ENCODE assay signal across 11 cellular contexts in the genomic region with DNA sequence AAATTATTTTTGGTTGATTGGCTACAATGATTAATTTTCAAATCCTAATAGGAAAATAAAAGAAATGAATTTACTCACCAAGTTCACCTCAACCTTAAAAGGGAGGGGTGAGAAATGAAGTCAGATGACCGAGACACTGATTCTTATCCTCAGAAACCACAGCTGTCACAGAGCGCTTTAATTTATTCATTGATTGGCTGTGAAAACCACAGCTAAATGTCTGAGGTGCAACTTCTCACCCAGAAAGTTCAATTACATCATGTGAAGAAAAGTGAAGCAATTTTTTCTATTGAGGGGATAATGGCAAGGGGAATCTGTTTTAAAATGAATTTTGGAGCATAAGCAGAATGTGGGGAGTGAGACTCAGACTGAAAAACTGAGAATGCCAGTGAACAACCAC.
DNase-seq lines count a peak whose midpoint lies in the region; ATAC-seq and TF ChIP-seq lines count a peak whose summit lies in the region.
"Had no signal": no experiment of that assay in that cellular context is flagged by ENCODE, and none has a peak within 500 bp of the region (broad histone marks: within the 10 kb centered on the region; RNA-seq: fewer than 3 reads in every experiment).

No MANE protein-coding gene starts in this region.

- ATAC-seq in GM21786 (IDR thresholded peaks at IDR 0.05; ENCODE audit: unreplicated experiment) = peak; percentile 81
- ATAC-seq: naive thymus-derived CD4-positive, alpha-beta T cell had no signal

- no peak for TF ChIP-seq CTCF in GM12865 (IDR thresholded peaks at IDR 0.05; ENCODE audit: insufficient read depth, low read depth, low read length, missing control alignments)

- no peak overlapping the region for H3K23ac ChIP-seq in mesenchymal stem cell (ENCODE audit: low read length in 2 of 2)

- peaks cover 2% of the 10 kb centered on the region for H3K4me1 ChIP-seq in mesenchymal stem cell (ENCODE audit: control insufficient read depth, insufficient read depth, low read depth, low read length)

- DNase-seq in GM12865 (ENCODE audit: low read depth) = peak; percentile 57
- DNase-seq in OCI-M1 (lab: John Stamatoyannopoulos, UW) = peak; percentile 76
- peak; percentile 44 for DNase-seq in mesenchymal stem cell
- DNase-seq in SIG-M5 (lab: John Stamatoyannopoulos, UW) = no peak
- no peak for DNase-seq in stimulated activated CD4-positive, alpha-beta T cell treated with anti-CD3 and anti-CD28 coated beads, Interleukin-12 subunit alpha, Interleukin-12 subunit beta, amount 100 ng/mL, for 4 hours
- no peak for DNase-seq in MG63
- DNase-seq in foreskin melanocyte = no peak
- DNase-seq: naive thymus-derived CD4-positive, alpha-beta T cell; NCI-H526 treated with DMSO at 0.1 percent for 48 hours; stimulated activated naive CD4-positive, alpha-beta T cell treated with Interleukin-2 at 50 U/mL for 16 hours had no signal

- H3K79me1 ChIP-seq in mesenchymal stem cell (replicated peaks; ENCODE audit: low read length, poor library complexity, severe bottlenecking) = no peaks in the 10 kb centered on the region

- H3K36me3 ChIP-seq in mesenchymal stem cell (ENCODE audit: control insufficient read depth in 1 of 2, insufficient read depth in 2 of 2, low read depth in 1 of 2, low read length in 2 of 2) (no peaks in the 10 kb centered on the region), MG63 (no peaks in the 10 kb centered on the region)

- no peak overlapping the region for H2BK120ac ChIP-seq in mesenchymal stem cell (ENCODE audit: low read depth, low read length)

- no peak overlapping the region for H4K91ac ChIP-seq in mesenchymal stem cell (ENCODE audit: low read length)

- H2BK15ac ChIP-seq in mesenchymal stem cell (ENCODE audit: low read depth, poor library complexity, severe bottlenecking) = no peak overlapping the region

- H3K9me3 ChIP-seq in mesenchymal stem cell (ENCODE audit: control insufficient read depth, low read length) = no peaks in the 10 kb centered on the region
- H3K9me3 ChIP-seq in MG63 = no peaks in the 10 kb centered on the region

- H3K18ac ChIP-seq in mesenchymal stem cell (ENCODE audit: low read depth in 1 of 2, low read length in 2 of 2) = peak overlapping the region in 1 of 2 experiments; percentile 2

- H3K4me3 ChIP-seq in GM12865 (ENCODE audit: low read depth, low read length) = no peak overlapping the region
- H3K4me3 ChIP-seq in mesenchymal stem cell (ENCODE audit: insufficient read depth in 1 of 2, low read depth in 1 of 2, low read length in 2 of 2) = peak overlapping the region in 1 of 2 experiments; percentile 29
- no peak overlapping the region for H3K4me3 ChIP-seq in MG63

- H3K14ac ChIP-seq in mesenchymal stem cell (ENCODE audit: low read length in 2 of 2) = no peak overlapping the region

- no peak overlapping the region for H3K27ac ChIP-seq in mesenchymal stem cell (ENCODE audit: low read length, poor library complexity, severe bottlenecking)

- no peak overlapping the region for H2BK12ac ChIP-seq in mesenchymal stem cell (ENCODE audit: low read length in 2 of 2)

- H3K9ac ChIP-seq in mesenchymal stem cell (ENCODE audit: low read length) = peak overlapping the region; percentile 55

- no peak overlapping the region for H4K8ac ChIP-seq in mesenchymal stem cell (ENCODE audit: low read length)

- no peak overlapping the region for H2AFZ ChIP-seq in mesenchymal stem cell (ENCODE audit: low read depth, low read length)

- WGBS in mesenchymal stem cell = 100% methylated on average over 1 of the region's 2 CpGs

- no peak overlapping the region for H2BK5ac ChIP-seq in mesenchymal stem cell (ENCODE audit: low read depth, low read length, poor library complexity, severe bottlenecking)

- no peak overlapping the region for H3K4me2 ChIP-seq in mesenchymal stem cell (ENCODE audit: low read length, poor library complexity, severe bottlenecking)

- no peaks in the 10 kb centered on the region for H3K27me3 ChIP-seq in mesenchymal stem cell (ENCODE audit: control insufficient read depth in 1 of 2, insufficient read depth in 1 of 2, low read length in 2 of 2)
- H3K27me3 ChIP-seq in MG63 = no peaks in the 10 kb centered on the region

- no peak overlapping the region for H3K4ac ChIP-seq in mesenchymal stem cell (ENCODE audit: low read depth in 1 of 2, low read length in 2 of 2)

- no peak overlapping the region for H2AK5ac ChIP-seq in mesenchymal stem cell (ENCODE audit: low read length, severe bottlenecking)

Comparison
In these comparisons a context has a peak if more than half of its experiments do, and no peak if none do; other contexts are left out.
1. DNase-seq: peak in GM12865 (single experiment), OCI-M1 (single experiment) and mesenchymal stem cell (single experiment); none in SIG-M5 (single experiment), stimulated activated CD4-positive, alpha-beta T cell treated with anti-CD3 and anti-CD28 coated beads, Interleukin-12 subunit alpha, Interleukin-12 subunit beta, amount 100 ng/mL, for 4 hours (single experiment), MG63 (single experiment) and foreskin melanocyte (single experiment).